Comparison of ENCODE assay signal across 1 cellular context in genomic region chr20:561437-562231, GRCh38.
TF ChIP-seq lines count a peak whose summit lies in the region.

No MANE protein-coding gene starts in this region.

TF ChIP-seq in HepG2, 621 proteins besides CTCF, POLR2A, EP300 and RAD21 (continued from another document and continues in another):
- peak; percentile 68; the same call in 1 of the 2 replicates for TF ChIP-seq PRDM10 (CRISPR knock-in tag; IDR thresholded peaks at IDR 0.05; ENCODE audit: low read depth)
- peak; percentile 34; the same call in 1 of the 2 replicates for TF ChIP-seq YEATS2 (CRISPR knock-in tag; IDR thresholded peaks at IDR 0.05; ENCODE audit: borderline replicate concordance)
- no peak for TF ChIP-seq RBAK (CRISPR knock-in tag; IDR thresholded peaks at IDR 0.05)
- TF ChIP-seq NFKB2 (CRISPR knock-in tag; IDR thresholded peaks at IDR 0.05; ENCODE audit: borderline replicate concordance): no peak
- TF ChIP-seq LCORL (IDR thresholded peaks at IDR 0.05): no peak
- peak; percentile 80 for TF ChIP-seq LCORL (CRISPR knock-in tag; IDR thresholded peaks at IDR 0.05)
- TF ChIP-seq LRRFIP1 (CRISPR knock-in tag; conservative IDR thresholded peaks at IDR 0.05): peak; percentile 39; the same call in 1 of the 2 replicates
- peak; percentile 67 for TF ChIP-seq ELF3 (CRISPR knock-in tag; IDR thresholded peaks at IDR 0.05)
- TF ChIP-seq ZNF879 (CRISPR knock-in tag; IDR thresholded peaks at IDR 0.05): no peak
- TF ChIP-seq MXD4 (CRISPR knock-in tag; IDR thresholded peaks at IDR 0.05): peak; percentile 69; the same call in 1 of the 2 replicates
- 0 out of 2 replicates have a peak, but pooled peaks have one; percentile 23 for TF ChIP-seq MEF2D (CRISPR knock-in tag; IDR thresholded peaks at IDR 0.05)
- no peak for TF ChIP-seq RAD51 (IDR thresholded peaks at IDR 0.05; ENCODE audit: borderline replicate concordance)
- TF ChIP-seq ZNF512 (CRISPR knock-in tag; IDR thresholded peaks at IDR 0.05): no peak
- TF ChIP-seq ZSCAN21 (CRISPR knock-in tag; IDR thresholded peaks at IDR 0.05; ENCODE audit: borderline replicate concordance): no peak
- TF ChIP-seq TBX2 (CRISPR knock-in tag; IDR thresholded peaks at IDR 0.05; ENCODE audit: borderline replicate concordance): 0 out of 2 replicates have a peak, but pooled peaks have one; percentile 26
- TF ChIP-seq HMG20A (CRISPR knock-in tag; IDR thresholded peaks at IDR 0.05; ENCODE audit: borderline replicate concordance): 0 out of 2 replicates have a peak, but pooled peaks have one; percentile 11
- 0 out of 2 replicates have a peak, but pooled peaks have one; percentile 48 for TF ChIP-seq RARA (CRISPR knock-in tag; IDR thresholded peaks at IDR 0.05)
- TF ChIP-seq SAP130 (CRISPR knock-in tag; IDR thresholded peaks at IDR 0.05; ENCODE audit: low read depth): peak; percentile 66
- no peak for TF ChIP-seq TMF1 (CRISPR knock-in tag; IDR thresholded peaks at IDR 0.05; ENCODE audit: low read depth)
- 0 out of 2 replicates have a peak, but pooled peaks have one; percentile 28 for TF ChIP-seq ZNF333 (CRISPR knock-in tag; IDR thresholded peaks at IDR 0.05; ENCODE audit: borderline replicate concordance)
- TF ChIP-seq MED13 (CRISPR knock-in tag; IDR thresholded peaks at IDR 0.05): peak; percentile 30; the same call in 1 of the 2 replicates
- no peak for TF ChIP-seq TBX3 (IDR thresholded peaks at IDR 0.05; ENCODE audit: borderline replicate concordance)
- 0 out of 2 replicates have a peak, but pooled peaks have one; percentile 46 for TF ChIP-seq STAT6 (CRISPR knock-in tag; IDR thresholded peaks at IDR 0.05; ENCODE audit: borderline replicate concordance)
- no peak for TF ChIP-seq JDP2 (CRISPR knock-in tag; IDR thresholded peaks at IDR 0.05; ENCODE audit: borderline replicate concordance)
- TF ChIP-seq ZNF513 (CRISPR knock-in tag; conservative IDR thresholded peaks at IDR 0.05): no peak
- peak; percentile 81; the same call in 1 of the 2 replicates for TF ChIP-seq ZBTB49 (CRISPR knock-in tag; IDR thresholded peaks at IDR 0.05; ENCODE audit: borderline replicate concordance)
- no peak for TF ChIP-seq NCOR1 (IDR thresholded peaks at IDR 0.05; ENCODE audit: borderline replicate concordance, low read length)
- peak; percentile 67; the same call in 1 of the 2 replicates for TF ChIP-seq ZNF276 (CRISPR knock-in tag; IDR thresholded peaks at IDR 0.05; ENCODE audit: low read depth)
- TF ChIP-seq PHF8 (CRISPR knock-in tag; IDR thresholded peaks at IDR 0.05): 0 out of 2 replicates have a peak, but pooled peaks have one; percentile 18
- 0 out of 2 replicates have a peak, but pooled peaks have one; percentile 54 for TF ChIP-seq KDM3A (CRISPR knock-in tag; IDR thresholded peaks at IDR 0.05; ENCODE audit: low read depth)
- peak; percentile 46; the same call in 1 of the 2 replicates for TF ChIP-seq SP4 (CRISPR knock-in tag; IDR thresholded peaks at IDR 0.05)
- no peak for TF ChIP-seq ZNF3 (CRISPR knock-in tag; IDR thresholded peaks at IDR 0.05)
- 0 out of 2 replicates have a peak, but pooled peaks have one; percentile 37 for TF ChIP-seq ZNF740 (CRISPR knock-in tag; IDR thresholded peaks at IDR 0.05)
